8 cellular contexts compared by ENCODE assay signal in genomic region chr6:16511048-16511660, GRCh38.
DNase-seq lines count a peak whose midpoint lies in the region; ATAC-seq, FAIRE-seq and TF ChIP-seq lines count a peak whose summit lies in the region.

No MANE protein-coding gene starts in this region.

- H3K36me3 Mint-ChIP-seq in activated T-cell treated with anti-CD3 and anti-CD28 coated beads, Interleukin-2, amount 50 U/mL, for 4 hours (ENCODE audit: insufficient read depth) = peaks cover 20% of the 10 kb centered on the region
- peaks cover 13% of the 10 kb centered on the region for H3K36me3 Mint-ChIP-seq in astrocyte (ENCODE audit: low read depth, unreplicated experiment)

- H3K4me3 ChIP-seq in astrocyte (ENCODE audit: insufficient read depth, low read depth, low read length) = no peak overlapping the region
- no peak overlapping the region for H3K4me3 ChIP-seq in testis

- H3K27me3 Mint-ChIP-seq in activated T-cell treated with anti-CD3 and anti-CD28 coated beads, Interleukin-2, amount 50 U/mL, for 4 hours (ENCODE audit: low read depth) = no peaks in the 10 kb centered on the region
- H3K27me3 Mint-ChIP-seq in astrocyte (ENCODE audit: low read depth, unreplicated experiment) = no peaks in the 10 kb centered on the region

- no peak overlapping the region for H3K4me3 Mint-ChIP-seq in activated T-cell treated with anti-CD3 and anti-CD28 coated beads, Interleukin-2, amount 50 U/mL, for 4 hours
- no peak overlapping the region for H3K4me3 Mint-ChIP-seq in astrocyte (ENCODE audit: unreplicated experiment)

- TF ChIP-seq POLR2A in testis (IDR thresholded peaks at IDR 0.05) = no peak

- peaks cover 65% of the 10 kb centered on the region for H3K4me1 Mint-ChIP-seq in activated T-cell treated with anti-CD3 and anti-CD28 coated beads, Interleukin-2, amount 50 U/mL, for 4 hours (ENCODE audit: low read depth)
- H3K4me1 Mint-ChIP-seq in astrocyte (ENCODE audit: low read depth, unreplicated experiment) = peaks cover 40% of the 10 kb centered on the region

- H3K36me3 ChIP-seq in astrocyte (ENCODE audit: insufficient read depth, low read length) (no peaks in the 10 kb centered on the region), testis (ENCODE audit: low read depth, missing control alignments) (no peaks in the 10 kb centered on the region)

- H3K9me3 Mint-ChIP-seq in activated T-cell treated with anti-CD3 and anti-CD28 coated beads, Interleukin-2, amount 50 U/mL, for 4 hours = no peaks in the 10 kb centered on the region
- no peaks in the 10 kb centered on the region for H3K9me3 Mint-ChIP-seq in astrocyte (ENCODE audit: unreplicated experiment)

- H3K27me3 ChIP-seq in astrocyte (ENCODE audit: insufficient read depth, low read length) = no peaks in the 10 kb centered on the region
- H3K27me3 ChIP-seq in testis = no peaks in the 10 kb centered on the region

- peak; percentile 61 for TF ChIP-seq CTCF in astrocyte (IDR thresholded peaks at IDR 0.05; ENCODE audit: insufficient read depth, low read depth, low read length)
- TF ChIP-seq CTCF in testis (IDR thresholded peaks at IDR 0.05) = peak in 2 of 3 experiments; percentile 55 to 63

- H3K9ac ChIP-seq in astrocyte (ENCODE audit: low read length) = no peak overlapping the region

- no peak overlapping the region for H3K27ac Mint-ChIP-seq in astrocyte (ENCODE audit: unreplicated experiment)

- H3K4me2 ChIP-seq in astrocyte (ENCODE audit: low read length) = no peak overlapping the region

- H2AFZ ChIP-seq in astrocyte (ENCODE audit: low read depth, low read length) = no peak overlapping the region

- ATAC-seq in activated T-cell treated with anti-CD3 and anti-CD28 coated beads, Interleukin-2, amount 50 U/mL, for 4 hours = peak; percentile 73 to 78
- ATAC-seq in HG03469 (IDR thresholded peaks at IDR 0.05; ENCODE audit: unreplicated experiment) (no peak), GM19351 (IDR thresholded peaks at IDR 0.05; ENCODE audit: unreplicated experiment) (no peak)

- no peaks in the 10 kb centered on the region for H3K79me2 ChIP-seq in astrocyte (ENCODE audit: insufficient read depth, low read length)

- no peaks in the 10 kb centered on the region for H3K9me3 ChIP-seq in astrocyte (ENCODE audit: insufficient read depth, low read depth, low read length)
- H3K9me3 ChIP-seq in testis = no peaks in the 10 kb centered on the region

- DNase-seq in activated T-cell treated with anti-CD3 and anti-CD28 coated beads, Interleukin-2, amount 50 U/mL, for 4 hours = no peak
- DNase-seq in activated T-cell treated with anti-CD3 and anti-CD28 coated beads for 4 hours (no peak), NCI-H1930 (lab: John Stamatoyannopoulos, UW) (peak; percentile 4 to 18), astrocyte (ENCODE audit: low read depth) (peak; percentile 27), iPS-NIHi7 (ENCODE audit: extremely low spot score) (peak; percentile 46), testis (no peak)

- intact Hi-C loops in testis (cut with DNase I; ENCODE audit: low total_unique reads) = no loop called here

- no peak for FAIRE-seq in astrocyte (lab: Jason Lieb, UNC)

- no peak overlapping the region for H3K27ac ChIP-seq in astrocyte (ENCODE audit: low read depth, low read length)
- H3K27ac ChIP-seq in testis = no peak overlapping the region

- H4K20me1 ChIP-seq in astrocyte (ENCODE audit: insufficient read depth, low read length) = peaks cover 3% of the 10 kb centered on the region

- H3K4me1 ChIP-seq in astrocyte (ENCODE audit: insufficient read depth, low read length) (peaks cover 12% of the 10 kb centered on the region), testis (peaks cover 15% of the 10 kb centered on the region)

- WGBS in testis, 2 donors = 69 to 72% methylated on average over 4 of the region's 4 CpGs

Comparison
In these comparisons a context has a peak if more than half of its experiments do, and no peak if none do; other contexts are left out.
1. ATAC-seq: peak in activated T-cell treated with anti-CD3 and anti-CD28 coated beads, Interleukin-2, amount 50 U/mL, for 4 hours (2 of 2); none in HG03469 (single experiment) and GM19351 (single experiment).
2. DNase-seq: peak in NCI-H1930 (2 of 2), astrocyte (single experiment) and iPS-NIHi7 (single experiment); none in activated T-cell treated with anti-CD3 and anti-CD28 coated beads, Interleukin-2, amount 50 U/mL, for 4 hours (single experiment), activated T-cell treated with anti-CD3 and anti-CD28 coated beads for 4 hours (single experiment) and testis (single experiment).